21 cellular contexts compared by ENCODE assay signal in the genomic region with DNA sequence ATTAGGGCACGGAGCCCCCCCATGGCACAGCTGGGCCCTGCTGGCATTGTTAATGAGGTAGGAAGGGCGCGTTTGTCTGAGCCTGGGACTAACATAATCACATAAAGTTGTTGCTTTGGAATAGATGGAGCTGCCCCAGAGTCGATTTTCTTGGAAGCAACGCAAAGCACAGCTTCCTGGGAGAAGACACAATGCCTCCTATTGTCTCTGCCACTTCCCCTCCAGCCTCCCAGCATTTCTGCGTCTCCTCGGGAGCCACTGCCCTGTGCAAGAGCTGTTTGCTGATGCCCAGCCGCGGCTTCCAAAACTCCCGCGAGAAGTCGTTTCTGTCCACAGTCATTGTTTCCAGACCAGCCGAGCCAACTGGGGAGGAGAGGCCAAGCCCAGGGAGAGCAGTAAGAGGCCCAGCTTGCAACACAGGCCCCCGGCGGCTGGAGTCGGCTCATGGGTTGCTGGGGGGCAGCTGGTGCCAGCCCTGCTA. TPM values are rescaled to one million over a fixed set of nuclear protein-coding genes. Genes with fewer than 3 reads are reported as not detected.
DNase-seq lines count a peak whose midpoint lies in the region; ATAC-seq and TF ChIP-seq lines count a peak whose summit lies in the region.
"Had no signal": no experiment of that assay in that cellular context is flagged by ENCODE, and none has a peak within 500 bp of the region (broad histone marks: within the 10 kb centered on the region; RNA-seq: fewer than 3 reads in every experiment).

No MANE protein-coding gene starts in this region.

- no peaks in the 10 kb centered on the region for H3K27me3 Mint-ChIP-seq in neural crest cell (ENCODE audit: low read depth)

- peak overlapping the region; percentile 45 for H3K4me3 Mint-ChIP-seq in neural crest cell
- H3K4me3 Mint-ChIP-seq: activated naive CD4-positive, alpha-beta T cell treated with anti-CD3 and anti-CD28 coated beads, Interleukin-2, amount 10 ng/mL, durations not matched to agents 7 days and 5 days; GM23338 had no signal

- peak; percentile 45 for ATAC-seq in Right ventricle myocardium inferior
- ATAC-seq in HG03097 (IDR thresholded peaks at IDR 0.05; ENCODE audit: low FRiP score, unreplicated experiment), result no peak
- no peak for ATAC-seq in GM18511 (IDR thresholded peaks at IDR 0.05; ENCODE audit: unreplicated experiment)
- ATAC-seq in GM21381 (IDR thresholded peaks at IDR 0.05; ENCODE audit: unreplicated experiment), result no peak
- ATAC-seq: GM23338, right lobe of liver had no signal

- intact Hi-C loops in Right ventricle myocardium inferior (cut with DNase I), result no loop called here

- H3K27ac ChIP-seq in temporal lobe (ENCODE audit: low read depth, low read length), result peak overlapping the region; percentile 91
- H3K27ac ChIP-seq: cardiac muscle cell, right lobe of liver, RWPE1, uterus had no signal

- peak in 52 of 56 donors; percentile 16 to 91 (median 73) for DNase-seq in amygdala (lab: John Stamatoyannopoulos, UW)
- DNase-seq in Right ventricle myocardium inferior (ENCODE audit: missing footprints), result peak; percentile 79
- DNase-seq in neural crest cell (ENCODE audit: low read depth, low spot score), result no peak
- no peak for DNase-seq in NCI-H1930 (lab: John Stamatoyannopoulos, UW)
- DNase-seq: activated CD4-positive, alpha-beta T cell treated with anti-CD3 and anti-CD28 coated beads for 1 hour; activated naive CD4-positive, alpha-beta T cell treated with anti-CD3 and anti-CD28 coated beads, Interleukin-2, amount 10 ng/mL, durations not matched to agents 7 days and 5 days; activated T-cell treated with anti-CD3 and anti-CD28 coated beads for 4 hours; BE2C; DMS79 treated with DMSO at 0.1 percent for 48 hours; kidney; NCI-H774; right lobe of liver had no signal

- no peaks in the 10 kb centered on the region for H3K36me3 Mint-ChIP-seq in neural crest cell (ENCODE audit: low read depth)
- H3K36me3 Mint-ChIP-seq: activated naive CD4-positive, alpha-beta T cell treated with anti-CD3 and anti-CD28 coated beads, Interleukin-2, amount 10 ng/mL, durations not matched to agents 7 days and 5 days had no signal

- TF ChIP-seq CTCF in neural crest cell (conservative IDR thresholded peaks at IDR 0.05), result no peak

- peak overlapping the region; percentile 96 for H3K27ac Mint-ChIP-seq in neural crest cell (ENCODE audit: unreplicated experiment)
- H3K27ac Mint-ChIP-seq: activated naive CD4-positive, alpha-beta T cell treated with anti-CD3 and anti-CD28 coated beads, Interleukin-2, amount 10 ng/mL, durations not matched to agents 7 days and 5 days; GM23338 had no signal

- H3K9me3 Mint-ChIP-seq in neural crest cell, result peaks cover 4% of the 10 kb centered on the region
- H3K9me3 Mint-ChIP-seq: activated naive CD4-positive, alpha-beta T cell treated with anti-CD3 and anti-CD28 coated beads, Interleukin-2, amount 10 ng/mL, durations not matched to agents 7 days and 5 days had no signal

- H3K4me1 Mint-ChIP-seq in neural crest cell, result peaks cover 9% of the 10 kb centered on the region
- H3K4me1 Mint-ChIP-seq: activated naive CD4-positive, alpha-beta T cell treated with anti-CD3 and anti-CD28 coated beads, Interleukin-2, amount 10 ng/mL, durations not matched to agents 7 days and 5 days had no signal

RNA-seq across cellular contexts. Expression of a gene that starts 18.1 kb away (rescaled TPM):
- total RNA-seq in Right ventricle myocardium inferior (3.7 TPM), neural crest cell (8.0 and 9.2 TPM in 2 replicates), temporal lobe (3.9 TPM)
- total RNA-seq: cardiac muscle cell; T-helper 2 cell treated with Interferon-gamma antibody and Interleukin-4, amounts not matched to agents 100 ng/mL and 5 ng/mL, for 36 hours had no signal

RNA-seq across cellular contexts. Expression of a gene that starts 57.6 kb away (rescaled TPM):
- total RNA-seq in Right ventricle myocardium inferior, result 2.7 TPM
- total RNA-seq in neural crest cell, result 1.7 and 2.5 TPM in 2 replicates
- 0.98 TPM for total RNA-seq in temporal lobe

Comparison
In these comparisons a context has a peak if more than half of its experiments do, and no peak if none do; other contexts are left out.
1. DNase-seq: peak in amygdala (52 of 56) and Right ventricle myocardium inferior (single experiment); none in neural crest cell (single experiment) and NCI-H1930 (0 of 2).